Comparison of ENCODE assay signal across 9 cellular contexts in genomic region chr17:9002610-9003354, GRCh38. TPM values are rescaled to one million over a fixed set of nuclear protein-coding genes. Genes with fewer than 3 reads are reported as not detected.
DNase-seq lines count a peak whose midpoint lies in the region; ATAC-seq and TF ChIP-seq lines count a peak whose summit lies in the region.
"Had no signal": no experiment of that assay in that cellular context is flagged by ENCODE, and none has a peak within 500 bp of the region (broad histone marks: within the 10 kb centered on the region; RNA-seq: fewer than 3 reads in every experiment).

No MANE protein-coding gene starts in this region.

- peaks cover 34% of the 10 kb centered on the region for H3K27me3 ChIP-seq in CD4-positive, CD25-positive, alpha-beta regulatory T cell (ENCODE audit: control insufficient read depth, insufficient read depth, low read length)
- peaks cover 21% of the 10 kb centered on the region for H3K27me3 ChIP-seq in mammary epithelial cell (ENCODE audit: insufficient read depth, low read length)
- peaks cover 39% of the 10 kb centered on the region for H3K27me3 ChIP-seq in mesendoderm (ENCODE audit: insufficient read depth, low read length, poor library complexity)
- peaks cover 0 to 45% of the 10 kb centered on the region in 2 donors for H3K27me3 ChIP-seq in tibial nerve

- peaks cover 0 to 21% (median 3%) of the 10 kb centered on the region in 7 donors for H3K9me3 Mint-ChIP-seq in CD4-positive, CD25-positive, alpha-beta regulatory T cell

- H3K4ac ChIP-seq in mesendoderm (ENCODE audit: low read depth, low read length): no peak overlapping the region

- H3K4me3 ChIP-seq in CD4-positive, CD25-positive, alpha-beta regulatory T cell (ENCODE audit: low read depth, low read length): no peak overlapping the region
- H3K4me3 ChIP-seq in mammary epithelial cell (replicated peaks in 1 of 3; ENCODE audit: insufficient read depth in 1 of 3, low read depth in 2 of 3, low read length in 3 of 3): no peak overlapping the region
- no peak overlapping the region for H3K4me3 ChIP-seq in mesendoderm (ENCODE audit: low read length)
- H3K4me3 ChIP-seq in tibial nerve: peak overlapping the region in 3 of 4 donors; percentile 32 to 55 (median 40)

- H3K4me3 Mint-ChIP-seq in CD4-positive, CD25-positive, alpha-beta regulatory T cell: peak overlapping the region; percentile 42 to 68 (median 62)

- H3K27ac Mint-ChIP-seq in CD4-positive, CD25-positive, alpha-beta regulatory T cell: no peak overlapping the region

- H4K8ac ChIP-seq in mesendoderm (ENCODE audit: low read depth, low read length): no peak overlapping the region

- H2BK120ac ChIP-seq in mesendoderm (ENCODE audit: low read depth, low read length): no peak overlapping the region

- 20% methylated on average over 16 of the region's 69 CpGs for WGBS in mammary epithelial cell (ENCODE audit: low coverage, missing lambda C conversion rate)
- no CpG with 5 or more reads among the region's 69 CpGs for WGBS in mesendoderm (ENCODE audit: extremely low coverage, insufficient coverage, low lambda C conversion rate)
- WGBS in tibial nerve, 2 donors: 4 to 6% methylated on average over 37 to 43 of the region's 69 CpGs

- peaks cover 80% of the 10 kb centered on the region for H3K27me3 Mint-ChIP-seq in CD4-positive, CD25-positive, alpha-beta regulatory T cell

- H2BK5ac ChIP-seq in mesendoderm (ENCODE audit: low read length): no peak overlapping the region

- H2AFZ ChIP-seq in mammary epithelial cell (ENCODE audit: low read depth, low read length): peak overlapping the region; percentile 20

- H2BK15ac ChIP-seq in mesendoderm (replicated peaks; ENCODE audit: low read depth): no peak overlapping the region

- H3K23ac ChIP-seq in mesendoderm (ENCODE audit: low read length): no peak overlapping the region

- H3K36me3 Mint-ChIP-seq in CD4-positive, CD25-positive, alpha-beta regulatory T cell: peaks cover 6% of the 10 kb centered on the region

- no peaks in the 10 kb centered on the region for H3K36me3 ChIP-seq in CD4-positive, CD25-positive, alpha-beta regulatory T cell (ENCODE audit: control insufficient read depth, insufficient read depth, low read length)
- H3K36me3 ChIP-seq in mammary epithelial cell (ENCODE audit: insufficient read depth, low read length) (no peaks in the 10 kb centered on the region), mesendoderm (ENCODE audit: control insufficient read depth, insufficient read depth, low read length) (no peaks in the 10 kb centered on the region), tibial nerve (no peaks in the 10 kb centered on the region)

- H3K27ac ChIP-seq in CD4-positive, CD25-positive, alpha-beta regulatory T cell (ENCODE audit: insufficient read depth, low read length, poor library complexity, severe bottlenecking): no peak overlapping the region
- H3K27ac ChIP-seq in mammary epithelial cell (ENCODE audit: insufficient read depth, low read depth, low read length): no peak overlapping the region
- no peak overlapping the region for H3K27ac ChIP-seq in mesendoderm (ENCODE audit: low read depth, low read length)
- no peak overlapping the region for H3K27ac ChIP-seq in tibial nerve

- TF ChIP-seq EP300 in Ishikawa (IDR thresholded peaks at IDR 0.05; ENCODE audit: borderline replicate concordance) (no peak), tibial nerve (IDR thresholded peaks at IDR 0.05) (no peak)

- H3K79me2 ChIP-seq in mammary epithelial cell (ENCODE audit: insufficient read depth, low read length) (no peaks in the 10 kb centered on the region), mesendoderm (ENCODE audit: control insufficient read depth, insufficient read depth, low read length) (no peaks in the 10 kb centered on the region)

- dilution Hi-C loops in mammary epithelial cell (cut with HindIII; ENCODE audit: low sequenced_read_pairs): no loop called here

- H3K56ac ChIP-seq in mesendoderm (ENCODE audit: low read length): peak overlapping the region; percentile 76

- CTCF ChIA-PET in mammary epithelial cell (lab: Charles Lee; ENCODE audit: low non-redundant PET): no interaction called here

- H4K5ac ChIP-seq in mesendoderm (ENCODE audit: low read length): no peak overlapping the region

- H3K4me1 ChIP-seq in CD4-positive, CD25-positive, alpha-beta regulatory T cell (ENCODE audit: control insufficient read depth, insufficient read depth, low read length, poor library complexity, severe bottlenecking): peaks cover 17% of the 10 kb centered on the region
- no peaks in the 10 kb centered on the region for H3K4me1 ChIP-seq in mammary epithelial cell (ENCODE audit: insufficient read depth, low read length)
- H3K4me1 ChIP-seq in mesendoderm (ENCODE audit: control insufficient read depth, low read depth, low read length): peaks cover 2% of the 10 kb centered on the region
- peaks cover 0 to 21% (median 6%) of the 10 kb centered on the region in 4 donors for H3K4me1 ChIP-seq in tibial nerve

- no peak for ATAC-seq in CD4-positive, CD25-positive, alpha-beta regulatory T cell (ENCODE audit: low read depth in 2 of 2)
- no peak for ATAC-seq in HG03439 (IDR thresholded peaks at IDR 0.05; ENCODE audit: unreplicated experiment)

- BruUV-seq in mammary epithelial cell (replicated peaks; lab: Mats Ljungman, UMichigan): no TSS peak

- in situ Hi-C loops in mammary epithelial cell (cut with MboI; ENCODE audit: low sequenced_read_pairs in 2 of 2): no loop called here

- H2AK5ac ChIP-seq in mesendoderm (ENCODE audit: low read length): no peak overlapping the region

- 0 out of 2 replicates have a peak, but pooled peaks have one; percentile 4 for TF ChIP-seq RAD21 in Ishikawa (IDR thresholded peaks at IDR 0.05; ENCODE audit: low read depth)

- peaks cover 0 to 16% (median 10%) of the 10 kb centered on the region in 4 donors for H3K4me1 Mint-ChIP-seq in CD4-positive, CD25-positive, alpha-beta regulatory T cell

- no peaks in the 10 kb centered on the region for H4K20me1 ChIP-seq in mammary epithelial cell (ENCODE audit: insufficient read depth, low read length)

- peak overlapping the region; percentile 73 for H3K4me2 ChIP-seq in mammary epithelial cell (ENCODE audit: insufficient read depth, low read depth, low read length)
- H3K4me2 ChIP-seq in mesendoderm (ENCODE audit: low read length): peak overlapping the region; percentile 31

- DNase-seq in CD4-positive, CD25-positive, alpha-beta regulatory T cell: peak in 1 of 3 donors; percentile 25
- DNase-seq in mammary epithelial cell (peak; percentile 28), mesendoderm (peak; percentile 52), tibial nerve (ENCODE audit: low spot score in 2 of 2) (no peak), superior temporal gyrus (ENCODE audit: extremely low spot score) (no peak), SW480 (ENCODE audit: low spot score) (no peak)

- peak overlapping the region; percentile 25 for H3K18ac ChIP-seq in mesendoderm (ENCODE audit: low read length)

- TF ChIP-seq POLR2A in tibial nerve (IDR thresholded peaks at IDR 0.05): no peak

- intact Hi-C loops in mammary epithelial cell (cut with micrococcal nuclease): no loop called here

- H3K9me3 ChIP-seq in CD4-positive, CD25-positive, alpha-beta regulatory T cell (ENCODE audit: control insufficient read depth in 2 of 2, low read length in 2 of 2): peaks cover 7 to 15% of the 10 kb centered on the region in 2 experiments
- H3K9me3 ChIP-seq in mammary epithelial cell (replicated peaks; ENCODE audit: insufficient read depth, low read length) (no peaks in the 10 kb centered on the region), tibial nerve (peaks cover 0 to 4% (median 0%) of the 10 kb centered on the region in 4 donors)

- H3K9ac ChIP-seq in mammary epithelial cell (ENCODE audit: insufficient read depth, low read length) (no peak overlapping the region), mesendoderm (ENCODE audit: low read length) (peak overlapping the region; percentile 24)

- TF ChIP-seq CTCF in mammary epithelial cell (conservative IDR thresholded peaks at IDR 0.05 in 1 of 2, IDR thresholded peaks at IDR 0.05 in 1 of 2; ENCODE audit: extremely low read depth in 1 of 2, insufficient read depth in 1 of 2, low read depth in 1 of 2, low read length in 2 of 2): no peak
- TF ChIP-seq CTCF in tibial nerve (IDR thresholded peaks at IDR 0.05): peak in 3 of 5 experiments; percentile 35 to 63 (median 39)

- no peaks in the 10 kb centered on the region for H3K79me1 ChIP-seq in mesendoderm (ENCODE audit: low read length)

TF ChIP-seq in Ishikawa, 13 proteins besides CTCF, POLR2A, EP300 and RAD21:
- no peak for TF ChIP-seq YY1 (IDR thresholded peaks at IDR 0.05; ENCODE audit: low read depth)
- TF ChIP-seq MAX (IDR thresholded peaks at IDR 0.05): peak; percentile 42; the same call in 1 of the 2 replicates
- TF ChIP-seq FOXM1 (IDR thresholded peaks at IDR 0.05; ENCODE audit: borderline replicate concordance, low read depth): no peak
- TF ChIP-seq ZBTB7A (IDR thresholded peaks at IDR 0.05; ENCODE audit: low read depth): no peak
- TF ChIP-seq USF1 (IDR thresholded peaks at IDR 0.05): no peak

RNA-seq across cellular contexts. Expression of gene NTN1, which starts 18.5 kb away (rescaled TPM):
- not detected for total RNA-seq in CD4-positive, CD25-positive, alpha-beta regulatory T cell
- under 1 TPM in 1 of 4 donors, not detected in 3; 0.03 TPM for polyA plus RNA-seq in CD4-positive, CD25-positive, alpha-beta regulatory T cell
- total RNA-seq in mammary epithelial cell: 10 to 100 TPM in 1 of 2 donors, 1 to 10 TPM in 1; 5.2 to 18.6 TPM
- 9.3 TPM for polyA plus RNA-seq in mammary epithelial cell
- 6.0 TPM for polyA minus RNA-seq in mammary epithelial cell
- 7.6 TPM for polyA plus RNA-seq in mesendoderm (2013, experiment 1 of 2)
- 7.0 TPM for polyA plus RNA-seq in mesendoderm (2013, experiment 2 of 2)
- total RNA-seq in tibial nerve: 10 to 100 TPM; 15.9 to 31.0 (median 25.0) TPM

RNA-seq across cellular contexts. Expression of gene PIK3R5, which starts 37.3 kb away (rescaled TPM):
- 275 TPM for total RNA-seq in CD4-positive, CD25-positive, alpha-beta regulatory T cell
- 10 to 100 TPM; 34.8 to 40.1 (median 36.9) TPM for polyA plus RNA-seq in CD4-positive, CD25-positive, alpha-beta regulatory T cell
- under 1 TPM in 1 of 2 donors, not detected in 1; 0.71 TPM for total RNA-seq in mammary epithelial cell
- polyA plus RNA-seq in mammary epithelial cell: 0.16 TPM
- 6.0 TPM for polyA minus RNA-seq in mammary epithelial cell
- 2.2 TPM for polyA plus RNA-seq in mesendoderm (2013, experiment 1 of 2)
- polyA plus RNA-seq in mesendoderm (2013, experiment 2 of 2): 1.7 TPM
- 10 to 100 TPM; 17.8 to 62.1 (median 22.5) TPM for total RNA-seq in tibial nerve
- total RNA-seq: renal cortical epithelial cell had no signal

Comparison
In these comparisons a context has a peak if more than half of its experiments do, and no peak if none do; other contexts are left out.
1. DNase-seq: peak in mammary epithelial cell (single experiment) and mesendoderm (single experiment); none in tibial nerve (0 of 2), superior temporal gyrus (single experiment) and SW480 (single experiment).
2. H3K4me3 ChIP-seq: peak in tibial nerve (3 of 4); none in CD4-positive, CD25-positive, alpha-beta regulatory T cell (single experiment), mammary epithelial cell (0 of 3) and mesendoderm (single experiment).
3. CTCF ChIP-seq: peak in tibial nerve (3 of 5); none in mammary epithelial cell (0 of 2).
4. RNA of gene PIK3R5, which starts 37.3 kb away (total RNA-seq): 275 TPM in CD4-positive, CD25-positive, alpha-beta regulatory T cell (single experiment) and 17.8 to 62.1 TPM in tibial nerve; 0.71 TPM in mammary epithelial cell; every median in the first group is over 10 times any median in the second.